ENCODE assay signal across 15 cellular contexts in the genomic region with DNA sequence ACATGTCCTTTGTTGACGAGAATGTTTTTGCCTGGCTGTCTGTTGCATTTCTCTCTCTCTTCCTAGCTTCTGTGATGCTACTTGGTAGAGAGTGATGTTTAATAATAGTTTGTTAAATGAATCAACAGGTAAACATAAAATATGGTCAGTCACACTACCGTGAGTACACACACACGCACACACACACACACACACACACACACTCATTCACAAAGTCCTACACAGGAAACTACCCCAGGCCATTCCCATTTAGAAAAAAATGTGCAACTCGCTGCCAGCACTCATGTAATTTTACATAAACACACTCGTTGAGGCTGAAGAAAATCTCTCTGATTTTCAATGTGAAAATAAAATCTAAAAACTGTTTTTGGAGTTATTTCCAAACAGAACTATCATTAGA.
"Had no signal": no experiment of that assay in that cellular context is flagged by ENCODE, and none has a peak within 500 bp of the region (broad histone marks: within the 10 kb centered on the region; RNA-seq: fewer than 3 reads in every experiment).

No MANE protein-coding gene starts in this region.

- H3K27ac ChIP-seq: coronary artery, epithelial cell of prostate, hepatocyte, left ventricle myocardium inferior, tibial nerve had no signal

- H3K4me3 Mint-ChIP-seq: activated CD4-positive, alpha-beta T cell treated with anti-CD3 and anti-CD28 coated beads, Interleukin-2, amount 10 ng/mL, durations not matched to agents 24 days and 14 days; memory B cell; nephron had no signal

- H3K27me3 Mint-ChIP-seq: activated CD4-positive, alpha-beta T cell treated with anti-CD3 and anti-CD28 coated beads, Interleukin-2, amount 10 ng/mL, durations not matched to agents 24 days and 14 days; memory B cell had no signal

- H3K9me3 Mint-ChIP-seq: memory B cell, nephron had no signal

- H3K4me1 ChIP-seq: left ventricle myocardium inferior, tibial nerve had no signal

- DNase-seq: activated CD4-positive, alpha-beta T cell treated with anti-CD3 and anti-CD28 coated beads, Interleukin-2, amount 10 ng/mL, durations not matched to agents 24 days and 14 days; caudate nucleus; effector CD4-positive, alpha-beta T cell; kidney; left ventricle myocardium inferior; occipital lobe; right cardiac atrium; small intestine had no signal

- H3K36me3 ChIP-seq: left ventricle myocardium inferior, tibial nerve had no signal

- FAIRE-seq: kidney, small intestine had no signal

- H3K9me3 ChIP-seq: left ventricle myocardium inferior, tibial nerve had no signal

- H3K4me3 ChIP-seq: coronary artery, hepatocyte, left ventricle myocardium inferior, tibial nerve had no signal

- H3K27me3 ChIP-seq: hepatocyte, tibial nerve had no signal

- H3K27ac Mint-ChIP-seq: activated CD4-positive, alpha-beta T cell treated with anti-CD3 and anti-CD28 coated beads, Interleukin-2, amount 10 ng/mL, durations not matched to agents 24 days and 14 days; memory B cell; progenitor cell of endocrine pancreas had no signal

- ATAC-seq: right cardiac atrium had no signal
